Comparison of ENCODE assay signal across 1 cellular context in genomic region chr9:112752334-112753110, GRCh38.
TF ChIP-seq lines count a peak whose summit lies in the region.

No MANE protein-coding gene starts in this region.

TF ChIP-seq in H1, 55 proteins besides CTCF, POLR2A, EP300 and RAD21 (continued from another document):
- TF ChIP-seq TBP (IDR thresholded peaks at IDR 0.05; ENCODE audit: low read depth, low read length): no peak
TF ChIP-seq in H1: peak in this region for 1.
